8 cellular contexts compared by ENCODE assay signal in genomic region chr17:42405963-42406495, GRCh38. TPM values are rescaled to one million over a fixed set of nuclear protein-coding genes. Genes with fewer than 3 reads are reported as not detected.
DNase-seq lines count a peak whose midpoint lies in the region; ATAC-seq and TF ChIP-seq lines count a peak whose summit lies in the region.

No MANE protein-coding gene starts in this region.

- TF ChIP-seq EP300 in suprapubic skin (IDR thresholded peaks at IDR 0.05): no peak

- no peak for TF ChIP-seq POLR2A in suprapubic skin (IDR thresholded peaks at IDR 0.05)

- H3K4me1 Mint-ChIP-seq in activated T-helper 17 cell treated with anti-CD3 and anti-CD28 coated beads, Interleukin-2, amount 50 U/mL, for 72 hours: peaks cover 5% of the 10 kb centered on the region

- no peak overlapping the region for H3K27ac Mint-ChIP-seq in activated T-helper 17 cell treated with anti-CD3 and anti-CD28 coated beads, Interleukin-2, amount 50 U/mL, for 72 hours

- H3K4me3 ChIP-seq in osteoblast (ENCODE audit: insufficient read depth, low read length) (no peak overlapping the region), suprapubic skin (no peak overlapping the region)

- H3K36me3 Mint-ChIP-seq in activated T-helper 17 cell treated with anti-CD3 and anti-CD28 coated beads, Interleukin-2, amount 50 U/mL, for 72 hours (ENCODE audit: low read depth): no peaks in the 10 kb centered on the region

- no peak overlapping the region for H2AFZ ChIP-seq in osteoblast (ENCODE audit: low read length)

- H3K36me3 ChIP-seq in osteoblast (ENCODE audit: insufficient read depth, low read length): peaks cover 49% of the 10 kb centered on the region
- H3K36me3 ChIP-seq in suprapubic skin: peaks cover 28% of the 10 kb centered on the region

- no peak overlapping the region for H3K4me3 Mint-ChIP-seq in activated T-helper 17 cell treated with anti-CD3 and anti-CD28 coated beads, Interleukin-2, amount 50 U/mL, for 72 hours

- peak; percentile 79 for TF ChIP-seq CTCF in osteoblast (IDR thresholded peaks at IDR 0.05; ENCODE audit: extremely low read depth, low read depth, low read length)
- TF ChIP-seq CTCF in suprapubic skin (IDR thresholded peaks at IDR 0.05): peak; percentile 79 to 88

- H3K27me3 ChIP-seq in osteoblast (ENCODE audit: insufficient read depth, low read length): no peaks in the 10 kb centered on the region
- no peaks in the 10 kb centered on the region for H3K27me3 ChIP-seq in suprapubic skin

- ATAC-seq in activated T-helper 17 cell treated with anti-CD3 and anti-CD28 coated beads, Interleukin-2, amount 50 U/mL, for 72 hours (replicated peaks): peak; percentile 84
- ATAC-seq in HG02642 (IDR thresholded peaks at IDR 0.05; ENCODE audit: poor library complexity, unreplicated experiment): no peak

- no peaks in the 10 kb centered on the region for H3K9me3 ChIP-seq in osteoblast (ENCODE audit: low read depth, low read length)
- H3K9me3 ChIP-seq in suprapubic skin: no peaks in the 10 kb centered on the region

- no peaks in the 10 kb centered on the region for H3K9me3 Mint-ChIP-seq in activated T-helper 17 cell treated with anti-CD3 and anti-CD28 coated beads, Interleukin-2, amount 50 U/mL, for 72 hours

- H4K20me1 ChIP-seq in osteoblast (ENCODE audit: insufficient read depth, low read length): peaks cover 87% of the 10 kb centered on the region

- H3K4me2 ChIP-seq in osteoblast (ENCODE audit: insufficient read depth, low read length): no peak overlapping the region

- WGBS in suprapubic skin: 35% methylated on average over 26 of the region's 26 CpGs

- DNase-seq in CD1c-positive myeloid dendritic cell (ENCODE audit: extremely low spot score) (peak; percentile 85), HUDEP-2 (lab: John Stamatoyannopoulos, UW; ENCODE audit: unreplicated experiment in 76 of 76) (peak in 64 of 76 experiments; percentile 9 to 77 (median 52)), RPMI8226 (peak; percentile 76), fibroblast of the conjunctiva (ENCODE audit: low read depth) (peak; percentile 46), osteoblast (ENCODE audit: insufficient read length, low spot score, missing footprints) (peak; percentile 97), suprapubic skin (ENCODE audit: low spot score in 2 of 2) (peak; percentile 90 to 94)

- H3K27ac ChIP-seq in osteoblast (ENCODE audit: low read depth, low read length): no peak overlapping the region
- peak overlapping the region; percentile 87 for H3K27ac ChIP-seq in suprapubic skin

- peaks cover 47% of the 10 kb centered on the region for H3K4me1 ChIP-seq in osteoblast (ENCODE audit: insufficient read depth, low read length)
- H3K4me1 ChIP-seq in suprapubic skin: peaks cover 71% of the 10 kb centered on the region

- no peaks in the 10 kb centered on the region for H3K27me3 Mint-ChIP-seq in activated T-helper 17 cell treated with anti-CD3 and anti-CD28 coated beads, Interleukin-2, amount 50 U/mL, for 72 hours

- H3K79me2 ChIP-seq in osteoblast (ENCODE audit: insufficient read depth, low read length): peaks cover 88% of the 10 kb centered on the region

RNA-seq across cellular contexts. Expression of gene CAVIN1, which starts 17.0 kb away (rescaled TPM):
- total RNA-seq in activated T-helper 17 cell treated with anti-CD3 and anti-CD28 coated beads, Interleukin-2, amount 50 U/mL, for 72 hours: 1 to 10 TPM; 2.5 to 6.1 TPM
- 861 and 988 TPM in 2 replicates for total RNA-seq in osteoblast
- total RNA-seq in suprapubic skin: 100 to 1,000 TPM; 153 to 224 (median 182) TPM

RNA-seq across cellular contexts. Expression of gene STAT3, which starts 17.8 kb away (rescaled TPM):
- 100 to 1,000 TPM; 179 to 429 TPM for total RNA-seq in activated T-helper 17 cell treated with anti-CD3 and anti-CD28 coated beads, Interleukin-2, amount 50 U/mL, for 72 hours
- total RNA-seq in osteoblast (197 and 206 TPM in 2 replicates), suprapubic skin (100 to 1,000 TPM; 144 to 174 (median 152) TPM)

RNA-seq across cellular contexts. Expression of gene ATP6V0A1, which starts 52.6 kb away (rescaled TPM):
- 10 to 100 TPM; 14.6 to 44.3 TPM for total RNA-seq in activated T-helper 17 cell treated with anti-CD3 and anti-CD28 coated beads, Interleukin-2, amount 50 U/mL, for 72 hours
- 52.5 and 53.9 TPM in 2 replicates for total RNA-seq in osteoblast
- total RNA-seq in suprapubic skin: 100 to 1,000 TPM; 102 to 194 (median 142) TPM

Comparison
In these comparisons a context has a peak if more than half of its experiments do, and no peak if none do; other contexts are left out.
1. DNase-seq: peak in every context shown above with its lines; median percentile 97 in osteoblast; 92 in suprapubic skin; 85 in CD1c-positive myeloid dendritic cell; 76 in RPMI8226; 52 in HUDEP-2; 46 in fibroblast of the conjunctiva.
2. RNA of gene CAVIN1, which starts 17.0 kb away (total RNA-seq): 861 to 988 TPM in osteoblast and 153 to 224 TPM in suprapubic skin; 2.5 to 6.1 TPM in activated T-helper 17 cell treated with anti-CD3 and anti-CD28 coated beads, Interleukin-2, amount 50 U/mL, for 72 hours; every median in the first group is over 10 times any median in the second.